In genomic region chr7:131726031-131726430, GRCh38 we compare ENCODE assay signal across 23 cellular contexts.
DNase-seq lines count a peak whose midpoint lies in the region; ATAC-seq and TF ChIP-seq lines count a peak whose summit lies in the region.
"Had no signal": no experiment of that assay in that cellular context is flagged by ENCODE, and none has a peak within 500 bp of the region (broad histone marks: within the 10 kb centered on the region; RNA-seq: fewer than 3 reads in every experiment).

No MANE protein-coding gene starts in this region.

- H3K9me3 ChIP-seq in right atrium auricular region (no peaks in the 10 kb centered on the region), heart right ventricle (no peaks in the 10 kb centered on the region), suprapubic skin (no peaks in the 10 kb centered on the region)

- H3K27me3 ChIP-seq in right atrium auricular region (no peaks in the 10 kb centered on the region), heart right ventricle (no peaks in the 10 kb centered on the region), suprapubic skin (no peaks in the 10 kb centered on the region)
- H3K27me3 ChIP-seq: BLaER1 had no signal

- H3K4me1 ChIP-seq in right atrium auricular region (no peaks in the 10 kb centered on the region), heart right ventricle (no peaks in the 10 kb centered on the region), suprapubic skin (peaks cover 2% of the 10 kb centered on the region)
- H3K4me1 ChIP-seq: BLaER1 had no signal

- H3K27ac Mint-ChIP-seq in osteocyte (ENCODE audit: unreplicated experiment) (no peak overlapping the region), CD14-positive monocyte (no peak overlapping the region)
- H3K27ac Mint-ChIP-seq: B cell; CD4-positive, alpha-beta T cell; CD8-positive, alpha-beta memory T cell; GM23338; HFFc6 had no signal

- TF ChIP-seq EP300 in suprapubic skin (IDR thresholded peaks at IDR 0.05), result no peak

- 55 to 73% methylated on average over 2 of the region's 2 CpGs for WGBS in heart right ventricle, 2 donors
- WGBS in suprapubic skin, result 47% methylated on average over 1 of the region's 2 CpGs

- TF ChIP-seq POLR2A in suprapubic skin (IDR thresholded peaks at IDR 0.05), result no peak

- H3K27me3 Mint-ChIP-seq in osteocyte (ENCODE audit: unreplicated experiment), result peaks cover 54% of the 10 kb centered on the region
- H3K27me3 Mint-ChIP-seq in CD14-positive monocyte (ENCODE audit: low read depth in 3 of 3), result peaks cover 0 to 7% (median 6%) of the 10 kb centered on the region in 3 donors

- H3K36me3 Mint-ChIP-seq in osteocyte (ENCODE audit: unreplicated experiment), result no peaks in the 10 kb centered on the region
- no peaks in the 10 kb centered on the region for H3K36me3 Mint-ChIP-seq in CD14-positive monocyte
- H3K36me3 Mint-ChIP-seq: CD8-positive, alpha-beta memory T cell had no signal

- ATAC-seq in heart right ventricle (no peak), GM18873 (IDR thresholded peaks at IDR 0.05; ENCODE audit: low FRiP score, unreplicated experiment) (no peak)
- ATAC-seq: GM12878, GM23338, HCT116 had no signal

- H3K4me3 ChIP-seq in right atrium auricular region (no peak overlapping the region), heart right ventricle (no peak overlapping the region), coronary artery (no peak overlapping the region), suprapubic skin (no peak overlapping the region)
- H3K4me3 ChIP-seq: BLaER1, GM12878, GM23338 had no signal

- H3K4me3 Mint-ChIP-seq in osteocyte (ENCODE audit: unreplicated experiment) (no peak overlapping the region), CD14-positive monocyte (no peak overlapping the region)
- H3K4me3 Mint-ChIP-seq: B cell; CD4-positive, alpha-beta T cell; CD8-positive, alpha-beta memory T cell; GM23338; H9; HFFc6 had no signal

- H3K9me3 Mint-ChIP-seq in osteocyte (ENCODE audit: unreplicated experiment) (no peaks in the 10 kb centered on the region), CD14-positive monocyte (peaks cover 4 to 10% (median 7%) of the 10 kb centered on the region in 7 donors)

- intact Hi-C loops in heart right ventricle (cut with DNase I) (no loop called here), CD14-positive monocyte (cut with micrococcal nuclease) (no loop called here)

- no peak for TF ChIP-seq CTCF in right atrium auricular region (IDR thresholded peaks at IDR 0.05)
- no peak for TF ChIP-seq CTCF in heart right ventricle (IDR thresholded peaks at IDR 0.05)
- no peak for TF ChIP-seq CTCF in coronary artery (IDR thresholded peaks at IDR 0.05)
- no peak for TF ChIP-seq CTCF in osteocyte (IDR thresholded peaks at IDR 0.05)
- TF ChIP-seq CTCF in suprapubic skin (IDR thresholded peaks at IDR 0.05), result no peak
- no peak for TF ChIP-seq CTCF in CD14-positive monocyte (IDR thresholded peaks at IDR 0.05)

- H3K27ac ChIP-seq in right atrium auricular region (no peak overlapping the region), heart right ventricle (no peak overlapping the region), coronary artery (no peak overlapping the region), suprapubic skin (peak overlapping the region; percentile 51)
- H3K27ac ChIP-seq: 22Rv1, BLaER1, C4-2B had no signal

- H3K36me3 ChIP-seq in right atrium auricular region, result no peaks in the 10 kb centered on the region
- no peaks in the 10 kb centered on the region for H3K36me3 ChIP-seq in heart right ventricle
- H3K36me3 ChIP-seq in suprapubic skin, result no peaks in the 10 kb centered on the region
- H3K36me3 ChIP-seq: BLaER1 had no signal

- H3K4me1 Mint-ChIP-seq in osteocyte (ENCODE audit: unreplicated experiment) (no peaks in the 10 kb centered on the region), CD14-positive monocyte (no peaks in the 10 kb centered on the region)
- H3K4me1 Mint-ChIP-seq: B cell; CD8-positive, alpha-beta memory T cell had no signal

- DNase-seq in right atrium auricular region (ENCODE audit: low spot score) (peak; percentile 9), heart right ventricle (no peak), coronary artery (ENCODE audit: low spot score) (peak; percentile 45), osteocyte (ENCODE audit: extremely low spot score, unreplicated experiment) (peak; percentile 67), suprapubic skin (ENCODE audit: low spot score in 2 of 2) (no peak), T1000 (lab: John Stamatoyannopoulos, UW) (no peak), CD14-positive monocyte (ENCODE audit: low spot score) (no peak)
- DNase-seq: CD4-positive, alpha-beta T cell; CD8-positive, alpha-beta memory T cell; DMS 273 treated with DMSO at 0.1 percent for 48 hours; DMS79; EL; GDM1; H9; HFFc6 had no signal

Comparison
In these comparisons a context has a peak if more than half of its experiments do, and no peak if none do; other contexts are left out.
1. DNase-seq: peak in right atrium auricular region (single experiment), coronary artery (single experiment) and osteocyte (single experiment); none in heart right ventricle (0 of 2), suprapubic skin (0 of 2), T1000 (single experiment) and CD14-positive monocyte (single experiment).